8 cellular contexts compared by ENCODE assay signal in genomic region chr11:61955031-61955415, GRCh38. TPM values are rescaled to one million over a fixed set of nuclear protein-coding genes. Genes with fewer than 3 reads are reported as not detected.
DNase-seq lines count a peak whose midpoint lies in the region; ATAC-seq and TF ChIP-seq lines count a peak whose summit lies in the region.
"Had no signal": no experiment of that assay in that cellular context is flagged by ENCODE, and none has a peak within 500 bp of the region (broad histone marks: within the 10 kb centered on the region; RNA-seq: fewer than 3 reads in every experiment).

No MANE protein-coding gene starts in this region.

- peak overlapping the region; percentile 46 for H3K4me3 Mint-ChIP-seq in activated T-helper 17 cell treated with anti-CD3 and anti-CD28 coated beads, Interleukin-2, amount 50 U/mL, for 72 hours
- no peak overlapping the region for H3K4me3 Mint-ChIP-seq in osteocyte (ENCODE audit: unreplicated experiment)

- no peak for TF ChIP-seq RAD21 in SK-N-SH (IDR thresholded peaks at IDR 0.05; ENCODE audit: low read length)

- H3K4me3 ChIP-seq in HL-60 (replicated peaks; ENCODE audit: insufficient read depth, low read length) (peak overlapping the region; percentile 7; the same call in 1 of the 2 replicates), MM.1S (ENCODE audit: low read length) (no peak overlapping the region), SK-N-SH (ENCODE audit: low read depth in 2 of 2, low read length in 1 of 2) (no peak overlapping the region)
- H3K4me3 ChIP-seq: SJSA1 had no signal

- H3K4me1 Mint-ChIP-seq in activated T-helper 17 cell treated with anti-CD3 and anti-CD28 coated beads, Interleukin-2, amount 50 U/mL, for 72 hours, result no peaks in the 10 kb centered on the region
- peaks cover 13% of the 10 kb centered on the region for H3K4me1 Mint-ChIP-seq in osteocyte (ENCODE audit: unreplicated experiment)

- POLR2A ChIA-PET in SK-N-SH (lab: Yijun Ruan, JAX), result interaction anchor here (4.1 kb wide), 1 partner anchor 12 kb away, joined by 17 read pairs; the partner anchor contains the start of gene FTH1

- intact Hi-C loops in cardiac septum (cut with DNase I), result loop anchor here (10.0 kb wide), 1 partner anchor 100 kb away; no protein-coding TSS in a partner anchor

- H3K36me3 Mint-ChIP-seq in activated T-helper 17 cell treated with anti-CD3 and anti-CD28 coated beads, Interleukin-2, amount 50 U/mL, for 72 hours (ENCODE audit: low read depth), result no peaks in the 10 kb centered on the region
- peaks cover 3% of the 10 kb centered on the region for H3K36me3 Mint-ChIP-seq in osteocyte (ENCODE audit: unreplicated experiment)

- H3K9me3 Mint-ChIP-seq in activated T-helper 17 cell treated with anti-CD3 and anti-CD28 coated beads, Interleukin-2, amount 50 U/mL, for 72 hours, result no peaks in the 10 kb centered on the region
- no peaks in the 10 kb centered on the region for H3K9me3 Mint-ChIP-seq in osteocyte (ENCODE audit: unreplicated experiment)

- TF ChIP-seq CTCF in HL-60 (IDR thresholded peaks at IDR 0.05; ENCODE audit: insufficient read depth, low read length) (no peak), osteocyte (IDR thresholded peaks at IDR 0.05) (peak; percentile 41), MM.1S (IDR thresholded peaks at IDR 0.05; ENCODE audit: low read length) (no peak), SK-N-SH (IDR thresholded peaks at IDR 0.05) (no peak)

- TF ChIP-seq EP300 in SK-N-SH (IDR thresholded peaks at IDR 0.05; ENCODE audit: borderline replicate concordance in 1 of 2, low read depth in 1 of 2, low read length in 1 of 2), result no peak

- WGBS in SK-N-SH (ENCODE audit: low lambda C conversion rate), result 73% methylated on average over 16 of the region's 19 CpGs

- peak; percentile 28 for ATAC-seq in activated T-helper 17 cell treated with anti-CD3 and anti-CD28 coated beads, Interleukin-2, amount 50 U/mL, for 72 hours (replicated peaks)
- ATAC-seq in HG02571 (IDR thresholded peaks at IDR 0.05; ENCODE audit: unreplicated experiment), result no peak

- H2AFZ ChIP-seq in MM.1S (ENCODE audit: low read length) (no peak overlapping the region), SK-N-SH (ENCODE audit: low read depth) (no peak overlapping the region)

- H3K79me2 ChIP-seq in MM.1S (ENCODE audit: low read length) (no peaks in the 10 kb centered on the region), SK-N-SH (ENCODE audit: insufficient read depth) (no peaks in the 10 kb centered on the region)

- no peaks in the 10 kb centered on the region for H3K4me1 ChIP-seq in MM.1S (ENCODE audit: low read length)
- H3K4me1 ChIP-seq in SK-N-SH (ENCODE audit: control insufficient read depth in 1 of 2, insufficient read depth in 2 of 2, low read depth in 1 of 2, low read length in 1 of 2), result peaks cover under 1 to 5% of the 10 kb centered on the region in 2 experiments; a peak in 2 of 4 replicates

- H3K27me3 Mint-ChIP-seq in activated T-helper 17 cell treated with anti-CD3 and anti-CD28 coated beads, Interleukin-2, amount 50 U/mL, for 72 hours, result peaks cover 4% of the 10 kb centered on the region
- H3K27me3 Mint-ChIP-seq in osteocyte (ENCODE audit: unreplicated experiment), result no peaks in the 10 kb centered on the region

- no peaks in the 10 kb centered on the region for H3K27me3 ChIP-seq in HL-60 (ENCODE audit: insufficient read depth, poor library complexity, severe bottlenecking)
- peaks cover 6% of the 10 kb centered on the region for H3K27me3 ChIP-seq in MM.1S (replicated peaks; ENCODE audit: insufficient read depth, low read length)
- H3K27me3 ChIP-seq in SK-N-SH (ENCODE audit: insufficient read depth), result no peaks in the 10 kb centered on the region
- H3K27me3 ChIP-seq: SJSA1 had no signal

- H3K9me3 ChIP-seq in MM.1S (replicated peaks; ENCODE audit: insufficient read depth, low read length), result no peaks in the 10 kb centered on the region
- H3K9me3 ChIP-seq in SK-N-SH, result no peaks in the 10 kb centered on the region
- H3K9me3 ChIP-seq: SJSA1 had no signal

- H3K9ac ChIP-seq in MM.1S (ENCODE audit: low read length), result no peak overlapping the region
- H3K9ac ChIP-seq in SK-N-SH, result no peak overlapping the region

- H3K4me2 ChIP-seq in MM.1S (ENCODE audit: low read depth, low read length), result no peak overlapping the region
- no peak overlapping the region for H3K4me2 ChIP-seq in SK-N-SH

- DNase-seq in HL-60 (ENCODE audit: low read depth in 1 of 2, low spot score in 1 of 2) (peak; percentile 90 to 91), cardiac septum (ENCODE audit: low spot score) (peak; percentile 93), osteocyte (ENCODE audit: extremely low spot score, unreplicated experiment) (peak; percentile 83), MM.1S (no peak), SK-N-SH (no peak)

- no peaks in the 10 kb centered on the region for H3K36me3 ChIP-seq in MM.1S (replicated peaks; ENCODE audit: insufficient read depth, low read length)
- H3K36me3 ChIP-seq in SK-N-SH (replicated peaks in 1 of 2; ENCODE audit: control insufficient read depth in 1 of 2, insufficient read depth in 2 of 2, low read length in 1 of 2), result no peaks in the 10 kb centered on the region
- H3K36me3 ChIP-seq: SJSA1 had no signal

- no peaks in the 10 kb centered on the region for H3K9me2 ChIP-seq in MM.1S (replicated peaks; ENCODE audit: insufficient read depth, low read length)
- no peaks in the 10 kb centered on the region for H3K9me2 ChIP-seq in SK-N-SH

- no peaks in the 10 kb centered on the region for H3F3A ChIP-seq in MM.1S (ENCODE audit: insufficient read depth, low read length)
- H3F3A ChIP-seq in SK-N-SH (replicated peaks; ENCODE audit: insufficient read depth), result no peaks in the 10 kb centered on the region

- no peak overlapping the region for H3K27ac Mint-ChIP-seq in activated T-helper 17 cell treated with anti-CD3 and anti-CD28 coated beads, Interleukin-2, amount 50 U/mL, for 72 hours
- H3K27ac Mint-ChIP-seq in osteocyte (ENCODE audit: unreplicated experiment), result peak overlapping the region; percentile 59

- CTCF ChIA-PET in SK-N-SH (lab: Yijun Ruan, JAX), result interaction anchor here (1.0 to 1.3 kb wide), 3 partner anchors 8 to 127 kb away, joined by 4 to 5 read pairs (median 5); no protein-coding TSS in a partner anchor

- no peaks in the 10 kb centered on the region for H4K20me1 ChIP-seq in MM.1S (ENCODE audit: insufficient read depth, low read length)
- H4K20me1 ChIP-seq in SK-N-SH (ENCODE audit: insufficient read depth), result no peaks in the 10 kb centered on the region

- peak overlapping the region; percentile 64 for H3K27ac ChIP-seq in HL-60 (replicated peaks)
- no peak overlapping the region for H3K27ac ChIP-seq in MM.1S (ENCODE audit: low read length)
- H3K27ac ChIP-seq in SK-N-SH (ENCODE audit: low read depth in 2 of 2, low read length in 1 of 2), result no peak overlapping the region
- H3K27ac ChIP-seq: SJSA1 had no signal

TF ChIP-seq in SK-N-SH, 30 proteins besides CTCF, POLR2A, EP300 and RAD21:
- TF ChIP-seq REST (IDR thresholded peaks at IDR 0.05; ENCODE audit: low read depth, low read length) (no peak), NRF1 (IDR thresholded peaks at IDR 0.05; ENCODE audit: low read depth, low read length) (no peak)

RNA-seq across cellular contexts. Expression of gene BEST1, which starts 4.9 kb away (rescaled TPM):
- under 1 TPM; 0.05 to 0.24 TPM for total RNA-seq in activated T-helper 17 cell treated with anti-CD3 and anti-CD28 coated beads, Interleukin-2, amount 50 U/mL, for 72 hours
- total RNA-seq in cardiac septum (1.1 TPM), osteocyte (0.81 and 2.0 TPM in 2 replicates)
- 0.30 and 0.47 TPM in 2 replicates for polyA plus RNA-seq in SK-N-SH (2012; rRNA removed)
- polyA plus RNA-seq in SK-N-SH (2012; cell fraction: cytosol; rRNA removed), result 0.12 and 0.13 TPM in 2 replicates
- polyA plus RNA-seq in SK-N-SH (2012; cell fraction: nucleus; rRNA removed), result 2.0 and 2.8 TPM in 2 replicates

RNA-seq across cellular contexts. Expression of gene FTH1, which starts 12.4 kb away (rescaled TPM):
- 1,000 to 10,000 TPM in 1 of 2 donors, 100 to 1,000 TPM in 1; 701 to 1,114 TPM for total RNA-seq in activated T-helper 17 cell treated with anti-CD3 and anti-CD28 coated beads, Interleukin-2, amount 50 U/mL, for 72 hours
- 3,174 TPM for total RNA-seq in cardiac septum
- 2,993 and 3,020 TPM in 2 replicates for total RNA-seq in osteocyte
- polyA plus RNA-seq in SK-N-SH (2012; rRNA removed), result 879 and 1,229 TPM in 2 replicates
- polyA plus RNA-seq in SK-N-SH (2012; cell fraction: cytosol; rRNA removed), result 2,322 and 2,767 TPM in 2 replicates
- polyA plus RNA-seq in SK-N-SH (2012; cell fraction: nucleus; rRNA removed), result 269 and 354 TPM in 2 replicates

RNA-seq across cellular contexts. Expression of gene RAB3IL1, which starts 37.7 kb away (rescaled TPM):
- total RNA-seq in activated T-helper 17 cell treated with anti-CD3 and anti-CD28 coated beads, Interleukin-2, amount 50 U/mL, for 72 hours, result not detected
- total RNA-seq in cardiac septum (9.4 TPM), osteocyte (44.2 and 49.2 TPM in 2 replicates)
- 9.8 and 10.2 TPM in 2 replicates for polyA plus RNA-seq in SK-N-SH (2012; rRNA removed)
- 4.8 and 7.2 TPM in 2 replicates for polyA plus RNA-seq in SK-N-SH (2012; cell fraction: cytosol; rRNA removed)
- polyA plus RNA-seq in SK-N-SH (2012; cell fraction: nucleus; rRNA removed), result 14.6 and 16.0 TPM in 2 replicates

Comparison
In these comparisons a context has a peak if more than half of its experiments do, and no peak if none do; other contexts are left out.
1. DNase-seq: peak in HL-60 (2 of 2), cardiac septum (single experiment) and osteocyte (single experiment); none in MM.1S (single experiment) and SK-N-SH (single experiment).